Comparison of ENCODE assay signal across 1 cellular context in genomic region chr14:55279384-55279783, GRCh38.
TF ChIP-seq lines count a peak whose summit lies in the region.

No MANE protein-coding gene starts in this region.

TF ChIP-seq in H1, 55 proteins besides CTCF, POLR2A, EP300 and RAD21:
- TF ChIP-seq KDM4A (IDR thresholded peaks at IDR 0.05; ENCODE audit: low read depth, low read length, severe bottlenecking) = no peak
- TF ChIP-seq SP4 (IDR thresholded peaks at IDR 0.05; ENCODE audit: low read length) = no peak
- no peak for TF ChIP-seq YY1 (IDR thresholded peaks at IDR 0.05; ENCODE audit: low read depth, low read length)
- no peak for TF ChIP-seq POU5F1 (IDR thresholded peaks at IDR 0.05; ENCODE audit: low read depth, low read length)
- TF ChIP-seq, protein P1, sequence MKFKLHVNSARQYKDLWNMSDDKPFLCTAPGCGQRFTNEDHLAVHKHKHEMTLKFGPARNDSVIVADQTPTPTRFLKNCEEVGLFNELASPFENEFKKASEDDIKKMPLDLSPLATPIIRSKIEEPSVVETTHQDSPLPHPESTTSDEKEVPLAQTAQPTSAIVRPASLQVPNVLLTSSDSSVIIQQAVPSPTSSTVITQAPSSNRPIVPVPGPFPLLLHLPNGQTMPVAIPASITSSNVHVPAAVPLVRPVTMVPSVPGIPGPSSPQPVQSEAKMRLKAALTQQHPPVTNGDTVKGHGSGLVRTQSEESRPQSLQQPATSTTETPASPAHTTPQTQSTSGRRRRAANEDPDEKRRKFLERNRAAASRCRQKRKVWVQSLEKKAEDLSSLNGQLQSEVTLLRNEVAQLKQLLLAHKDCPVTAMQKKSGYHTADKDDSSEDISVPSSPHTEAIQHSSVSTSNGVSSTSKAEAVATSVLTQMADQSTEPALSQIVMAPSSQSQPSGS (IDR thresholded peaks at IDR 0.05; ENCODE audit: low read length) = no peak
- TF ChIP-seq HDAC2 (IDR thresholded peaks at IDR 0.05; ENCODE audit: borderline replicate concordance in 1 of 2, low read depth in 2 of 2, low read length in 2 of 2) = no peak
- no peak for TF ChIP-seq TCF12 (IDR thresholded peaks at IDR 0.05; ENCODE audit: low read depth, low read length)
- TF ChIP-seq BCL11A (IDR thresholded peaks at IDR 0.05; ENCODE audit: low read depth in 2 of 2, low read length in 2 of 2) = no peak
- no peak for TF ChIP-seq MAFK (IDR thresholded peaks at IDR 0.05; ENCODE audit: low read depth, low read length)
- no peak for TF ChIP-seq BACH1 (IDR thresholded peaks at IDR 0.05; ENCODE audit: low read length)
- no peak for TF ChIP-seq TAF7 (optimal IDR thresholded peaks at IDR 0.05; ENCODE audit: borderline replicate concordance, low read depth, low read length)
- no peak for TF ChIP-seq SIN3A (conservative IDR thresholded peaks at IDR 0.05 in 1 of 2, IDR thresholded peaks at IDR 0.05 in 1 of 2; ENCODE audit: low read depth in 1 of 2, low read length in 2 of 2)
- TF ChIP-seq RBBP5 (IDR thresholded peaks at IDR 0.05; ENCODE audit: borderline replicate concordance, low read depth, low read length) = no peak
- no peak for TF ChIP-seq GABPA (IDR thresholded peaks at IDR 0.05; ENCODE audit: borderline replicate concordance, insufficient read depth, low read length)
- TF ChIP-seq ATF3 (IDR thresholded peaks at IDR 0.05; ENCODE audit: insufficient read depth, low read depth, low read length) = no peak
- TF ChIP-seq NANOG (IDR thresholded peaks at IDR 0.05; ENCODE audit: insufficient read depth, low read depth, low read length, poor library complexity, severe bottlenecking) = no peak
